29 cellular contexts compared by ENCODE assay signal in the genomic region with DNA sequence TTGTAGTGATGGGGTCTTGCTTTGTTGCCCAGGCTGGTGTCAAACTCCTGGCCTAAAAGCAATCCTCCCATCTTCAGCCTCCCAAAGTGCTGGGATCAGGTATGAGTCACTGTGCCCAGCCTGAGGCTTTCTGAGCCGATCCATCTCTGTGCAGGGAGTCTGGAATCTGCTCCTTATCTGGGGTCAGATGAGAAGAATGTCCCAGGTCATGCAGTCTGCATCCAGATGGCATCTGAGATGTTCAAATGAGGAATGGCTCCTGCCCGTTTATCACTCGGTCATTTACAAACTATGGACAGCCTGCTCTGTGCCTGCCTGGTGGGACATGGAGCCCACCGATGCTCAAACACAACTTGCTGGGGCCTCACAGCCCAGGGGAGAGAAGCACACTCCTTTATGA. TPM values are rescaled to one million over a fixed set of nuclear protein-coding genes. Genes with fewer than 3 reads are reported as not detected.
DNase-seq lines count a peak whose midpoint lies in the region; TF ChIP-seq lines count a peak whose summit lies in the region.
"Had no signal": no experiment of that assay in that cellular context is flagged by ENCODE, and none has a peak within 500 bp of the region (broad histone marks: within the 10 kb centered on the region; RNA-seq: fewer than 3 reads in every experiment).

No MANE protein-coding gene starts in this region.

- no peaks in the 10 kb centered on the region for H3K36me3 ChIP-seq in colonic mucosa
- no peaks in the 10 kb centered on the region for H3K36me3 ChIP-seq in trophoblast cell (ENCODE audit: control insufficient read depth in 1 of 2, insufficient read depth in 2 of 2, low read length in 2 of 2)
- H3K36me3 ChIP-seq: adrenal gland, heart right ventricle, suprapubic skin had no signal

- DNase-seq in ELF-1 (ENCODE audit: low read depth, low spot score) (peak; percentile 43), HFFc6 (peak; percentile 59), colonic mucosa (peak; percentile 8), trophoblast cell (peak; percentile 91 to 94), NCI-H2081 (lab: John Stamatoyannopoulos, UW) (no peak), HPDE6-E6E7 (ENCODE audit: extremely low spot score) (no peak), SKM-1 (lab: John Stamatoyannopoulos, UW; ENCODE audit: unreplicated experiment) (no peak)
- DNase-seq: activated CD4-positive, alpha-beta T cell treated with anti-CD3 and anti-CD28 coated beads for 48 hours; activated naive CD4-positive, alpha-beta T cell treated with anti-CD3 and anti-CD28 coated beads for 36 hours; AML-193; CD4-positive, alpha-beta memory T cell; DMS 273 treated with DMSO at 0.1 percent for 48 hours; effector CD8-positive, alpha-beta T cell; H9; heart right ventricle; left colon; NCI-H1417 treated with DMSO at 0.1 percent for 48 hours; NCI-H446 treated with DMSO at 0.1 percent for 48 hours; posterior cingulate gyrus; stimulated activated naive CD4-positive, alpha-beta T cell had no signal

- H4K12ac ChIP-seq in trophoblast cell (ENCODE audit: low read depth, low read length): no peak overlapping the region

- H3K27ac ChIP-seq in colonic mucosa (no peak overlapping the region), trophoblast cell (ENCODE audit: low read depth, low read length) (peak overlapping the region; percentile 59)
- H3K27ac ChIP-seq: adrenal gland, epithelial cell of prostate, heart right ventricle, KMS-11, suprapubic skin had no signal

- H2BK120ac ChIP-seq in trophoblast cell (ENCODE audit: insufficient read depth, low read length, poor library complexity): peak overlapping the region; percentile 54

- H3K4me2 ChIP-seq in trophoblast cell (ENCODE audit: low read length): no peak overlapping the region
- H3K4me2 ChIP-seq: KMS-11 had no signal

- no CpG with 5 or more reads among the region's 4 CpGs for WGBS in trophoblast cell (ENCODE audit: extremely low coverage, insufficient coverage, insufficient read length)

- H2AK5ac ChIP-seq in trophoblast cell (ENCODE audit: low read length): no peak overlapping the region

- H3K9me3 ChIP-seq in colonic mucosa (no peaks in the 10 kb centered on the region), trophoblast cell (ENCODE audit: insufficient read depth, low read depth, low read length) (peaks cover 2% of the 10 kb centered on the region)
- H3K9me3 ChIP-seq: adrenal gland, heart right ventricle, suprapubic skin had no signal

- intact Hi-C loops in colonic mucosa (cut with DNase I): no loop called here

- no peak overlapping the region for H3K23ac ChIP-seq in trophoblast cell (ENCODE audit: low read length)

- H3K79me2 ChIP-seq in trophoblast cell (ENCODE audit: control insufficient read depth, insufficient read depth, low read length, poor library complexity): peaks cover 4% of the 10 kb centered on the region

- H3K9me3 Mint-ChIP-seq in HFFc6: no peaks in the 10 kb centered on the region
- H3K9me3 Mint-ChIP-seq: activated naive CD4-positive, alpha-beta T cell treated with anti-CD3 and anti-CD28 coated beads for 36 hours; H9; neural crest cell had no signal

- H3K18ac ChIP-seq in trophoblast cell (ENCODE audit: low read length): peak overlapping the region; percentile 50

- no peak overlapping the region for H3K4me3 Mint-ChIP-seq in HFFc6
- H3K4me3 Mint-ChIP-seq: activated naive CD4-positive, alpha-beta T cell treated with anti-CD3 and anti-CD28 coated beads for 36 hours; CD4-positive, alpha-beta memory T cell; H9; neural crest cell had no signal

- peak overlapping the region; percentile 75 for H2BK5ac ChIP-seq in trophoblast cell (ENCODE audit: low read depth, low read length, poor library complexity)

- peak overlapping the region; percentile 31; the same call in 1 of the 2 replicates for H3K27ac Mint-ChIP-seq in HFFc6
- H3K27ac Mint-ChIP-seq: activated naive CD4-positive, alpha-beta T cell treated with anti-CD3 and anti-CD28 coated beads for 36 hours; CD4-positive, alpha-beta memory T cell had no signal

- H3K27me3 ChIP-seq in colonic mucosa: no peaks in the 10 kb centered on the region
- no peaks in the 10 kb centered on the region for H3K27me3 ChIP-seq in trophoblast cell (ENCODE audit: insufficient read depth, low read length)
- H3K27me3 ChIP-seq: adrenal gland had no signal

- H3K9ac ChIP-seq in colonic mucosa (ENCODE audit: low read depth in 2 of 2, low read length in 2 of 2) (no peak overlapping the region), trophoblast cell (ENCODE audit: low read length) (no peak overlapping the region)
- H3K9ac ChIP-seq: KMS-11 had no signal

- H3K4ac ChIP-seq in trophoblast cell (ENCODE audit: low read depth, low read length): no peak overlapping the region

- H3K4me3 ChIP-seq in colonic mucosa (no peak overlapping the region), trophoblast cell (ENCODE audit: low read depth, low read length) (no peak overlapping the region)
- H3K4me3 ChIP-seq: adrenal gland, heart right ventricle, suprapubic skin had no signal

- TF ChIP-seq CTCF in HFFc6 (IDR thresholded peaks at IDR 0.05) (no peak), colonic mucosa (IDR thresholded peaks at IDR 0.05) (no peak)

- H2AFZ ChIP-seq in trophoblast cell (ENCODE audit: insufficient read depth, low read length, poor library complexity): no peak overlapping the region

- H3K36me3 Mint-ChIP-seq in HFFc6 (ENCODE audit: low read depth): no peaks in the 10 kb centered on the region
- H3K36me3 Mint-ChIP-seq: CD4-positive, alpha-beta memory T cell had no signal

- peaks cover 73% of the 10 kb centered on the region for H3K4me1 Mint-ChIP-seq in HFFc6 (ENCODE audit: low read depth)

- H3K27me3 Mint-ChIP-seq in HFFc6 (ENCODE audit: insufficient read depth): peaks cover 6% of the 10 kb centered on the region

- no peak overlapping the region for H3K14ac ChIP-seq in trophoblast cell (ENCODE audit: low read length)

- no peak overlapping the region for H4K8ac ChIP-seq in trophoblast cell (ENCODE audit: low read depth, low read length)

- H2BK12ac ChIP-seq in trophoblast cell (ENCODE audit: low read length): peak overlapping the region; percentile 77

- H3K4me1 ChIP-seq in colonic mucosa: no peaks in the 10 kb centered on the region
- peaks cover 45 to 46% of the 10 kb centered on the region in 2 experiments for H3K4me1 ChIP-seq in trophoblast cell (ENCODE audit: control insufficient read depth in 1 of 2, insufficient read depth in 2 of 2, low read length in 2 of 2)
- H3K4me1 ChIP-seq: adrenal gland, heart right ventricle, suprapubic skin had no signal

- peaks cover 33% of the 10 kb centered on the region for H3K79me1 ChIP-seq in trophoblast cell (ENCODE audit: low read length)

- no peak overlapping the region for H4K91ac ChIP-seq in trophoblast cell (ENCODE audit: low read depth, low read length)

RNA-seq across cellular contexts. Expression of a gene that starts 11.1 kb away (rescaled TPM):
- not detected for total RNA-seq in HFFc6 (2021; fragmentation: NEBNext Ultra II Directional; extraction: Animal tissue kit (Norgen Biotek cat#: 25700))
- total RNA-seq in colonic mucosa: under 1 TPM in 1 of 2 donors, not detected in 1; 0.42 TPM
- polyA plus RNA-seq in trophoblast cell (2013): 3.0 and 3.9 TPM in 2 replicates
- total RNA-seq: activated naive CD4-positive, alpha-beta T cell treated with anti-CD3 and anti-CD28 coated beads for 36 hours; CD4-positive, alpha-beta memory T cell; G401; H9; heart right ventricle; sciatic nerve; suprapubic skin; T-helper 2 cell treated with Interferon-gamma antibody and Interleukin-4, amounts not matched to agents 100 ng/mL and 5 ng/mL, for 36 hours; ureter had no signal
- polyA plus RNA-seq: CD4-positive, alpha-beta memory T cell; heart right ventricle had no signal

RNA-seq across cellular contexts. Expression of a gene that starts 14.9 kb away (rescaled TPM):
- not detected for total RNA-seq in HFFc6 (2021; fragmentation: NEBNext Ultra II Directional; extraction: Animal tissue kit (Norgen Biotek cat#: 25700))
- total RNA-seq in colonic mucosa: 1 to 10 TPM in 1 of 2 donors, under 1 TPM in 1; 0.16 to 1.2 TPM
- polyA plus RNA-seq in trophoblast cell (2013): 0.04 and 0.07 TPM in 2 replicates
- total RNA-seq: activated naive CD4-positive, alpha-beta T cell treated with anti-CD3 and anti-CD28 coated beads for 36 hours; adrenal gland; CD4-positive, alpha-beta memory T cell; G401; H9; heart right ventricle; sciatic nerve; suprapubic skin; ureter had no signal
- polyA plus RNA-seq: adrenal gland; CD4-positive, alpha-beta memory T cell; heart right ventricle had no signal

Comparison
In these comparisons a context has a peak if more than half of its experiments do, and no peak if none do; other contexts are left out.
1. DNase-seq: peak in ELF-1 (single experiment), HFFc6 (single experiment), colonic mucosa (single experiment) and trophoblast cell (2 of 2); none in NCI-H2081 (0 of 2), HPDE6-E6E7 (single experiment) and SKM-1 (single experiment).